In genomic region chr4:145351162-145351561, GRCh38 we compare ENCODE assay signal across 21 cellular contexts.
"Had no signal": no experiment of that assay in that cellular context is flagged by ENCODE, and none has a peak within 500 bp of the region (broad histone marks: within the 10 kb centered on the region; RNA-seq: fewer than 3 reads in every experiment).

No MANE protein-coding gene starts in this region.

- H3K27ac ChIP-seq: coronary artery, gastroesophageal sphincter, left ventricle myocardium inferior, sigmoid colon, testis, uterus had no signal

- H3K9me3 ChIP-seq: gastroesophageal sphincter, sigmoid colon, testis, uterus had no signal

- H3K4me3 ChIP-seq: coronary artery, gastroesophageal sphincter, left ventricle myocardium inferior, sigmoid colon, smooth muscle cell, testis, uterus had no signal

- ATAC-seq: activated T-helper 17 cell treated with anti-CD3 and anti-CD28 coated beads, Interleukin-2, amount 50 U/mL, for 72 hours; gastroesophageal sphincter; naive thymus-derived CD8-positive, alpha-beta T cell; WTC11 had no signal

- H3K4me1 ChIP-seq: gastroesophageal sphincter, testis, uterus had no signal

- H3K27me3 ChIP-seq: gastroesophageal sphincter, sigmoid colon, testis, uterus had no signal

- DNase-seq: activated CD8-positive, alpha-beta memory T cell treated with anti-CD3 and anti-CD28 coated beads for 24 hours; activated CD8-positive, alpha-beta memory T cell treated with anti-CD3 and anti-CD28 coated beads, Interleukin-2, amount 50 U/mL, for 4 hours; activated naive CD8-positive, alpha-beta T cell treated with anti-CD3 and anti-CD28 coated beads for 36 hours; activated T-cell treated with anti-CD3 and anti-CD28 coated beads, Interleukin-2, amount 50 U/mL, for 24 hours; amniotic stem cell; cerebellar nuclear complex; endodermal cell; left ventricle myocardium inferior; naive thymus-derived CD8-positive, alpha-beta T cell; sigmoid colon; stimulated activated CD4-positive, alpha-beta T cell treated with anti-CD3 and anti-CD28 coated beads, Interleukin-4, amount 100 ng/mL, for 1 hour; stimulated activated naive CD4-positive, alpha-beta T cell; T-helper 9 cell; testis; trophoblast cell; uterus had no signal

- H3K36me3 ChIP-seq: gastroesophageal sphincter, left ventricle myocardium inferior, sigmoid colon, uterus had no signal

- H3K4me2 ChIP-seq: smooth muscle cell had no signal
